In genomic region chr19:19059837-19060611, GRCh38 we compare ENCODE assay signal across 1 cellular context.
TF ChIP-seq lines count a peak whose summit lies in the region.

No MANE protein-coding gene starts in this region.

TF ChIP-seq in K562, 482 proteins besides CTCF, POLR2A, EP300 and RAD21 (continued from another document and continues in another):
- TF ChIP-seq, protein P1, sequence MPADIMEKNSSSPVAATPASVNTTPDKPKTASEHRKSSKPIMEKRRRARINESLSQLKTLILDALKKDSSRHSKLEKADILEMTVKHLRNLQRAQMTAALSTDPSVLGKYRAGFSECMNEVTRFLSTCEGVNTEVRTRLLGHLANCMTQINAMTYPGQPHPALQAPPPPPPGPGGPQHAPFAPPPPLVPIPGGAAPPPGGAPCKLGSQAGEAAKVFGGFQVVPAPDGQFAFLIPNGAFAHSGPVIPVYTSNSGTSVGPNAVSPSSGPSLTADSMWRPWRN (IDR thresholded peaks at IDR 0.05; ENCODE audit: low read depth): peak; percentile 75
- 0 out of 2 replicates have a peak, but pooled peaks have one; percentile 5 for TF ChIP-seq NFRKB (IDR thresholded peaks at IDR 0.05; ENCODE audit: low read depth)
- peak; percentile 84 for TF ChIP-seq EP400 (IDR thresholded peaks at IDR 0.05)
- TF ChIP-seq TCF3 (CRISPR knock-in tag; IDR thresholded peaks at IDR 0.05): peak; percentile 100
- TF ChIP-seq, protein P2, sequence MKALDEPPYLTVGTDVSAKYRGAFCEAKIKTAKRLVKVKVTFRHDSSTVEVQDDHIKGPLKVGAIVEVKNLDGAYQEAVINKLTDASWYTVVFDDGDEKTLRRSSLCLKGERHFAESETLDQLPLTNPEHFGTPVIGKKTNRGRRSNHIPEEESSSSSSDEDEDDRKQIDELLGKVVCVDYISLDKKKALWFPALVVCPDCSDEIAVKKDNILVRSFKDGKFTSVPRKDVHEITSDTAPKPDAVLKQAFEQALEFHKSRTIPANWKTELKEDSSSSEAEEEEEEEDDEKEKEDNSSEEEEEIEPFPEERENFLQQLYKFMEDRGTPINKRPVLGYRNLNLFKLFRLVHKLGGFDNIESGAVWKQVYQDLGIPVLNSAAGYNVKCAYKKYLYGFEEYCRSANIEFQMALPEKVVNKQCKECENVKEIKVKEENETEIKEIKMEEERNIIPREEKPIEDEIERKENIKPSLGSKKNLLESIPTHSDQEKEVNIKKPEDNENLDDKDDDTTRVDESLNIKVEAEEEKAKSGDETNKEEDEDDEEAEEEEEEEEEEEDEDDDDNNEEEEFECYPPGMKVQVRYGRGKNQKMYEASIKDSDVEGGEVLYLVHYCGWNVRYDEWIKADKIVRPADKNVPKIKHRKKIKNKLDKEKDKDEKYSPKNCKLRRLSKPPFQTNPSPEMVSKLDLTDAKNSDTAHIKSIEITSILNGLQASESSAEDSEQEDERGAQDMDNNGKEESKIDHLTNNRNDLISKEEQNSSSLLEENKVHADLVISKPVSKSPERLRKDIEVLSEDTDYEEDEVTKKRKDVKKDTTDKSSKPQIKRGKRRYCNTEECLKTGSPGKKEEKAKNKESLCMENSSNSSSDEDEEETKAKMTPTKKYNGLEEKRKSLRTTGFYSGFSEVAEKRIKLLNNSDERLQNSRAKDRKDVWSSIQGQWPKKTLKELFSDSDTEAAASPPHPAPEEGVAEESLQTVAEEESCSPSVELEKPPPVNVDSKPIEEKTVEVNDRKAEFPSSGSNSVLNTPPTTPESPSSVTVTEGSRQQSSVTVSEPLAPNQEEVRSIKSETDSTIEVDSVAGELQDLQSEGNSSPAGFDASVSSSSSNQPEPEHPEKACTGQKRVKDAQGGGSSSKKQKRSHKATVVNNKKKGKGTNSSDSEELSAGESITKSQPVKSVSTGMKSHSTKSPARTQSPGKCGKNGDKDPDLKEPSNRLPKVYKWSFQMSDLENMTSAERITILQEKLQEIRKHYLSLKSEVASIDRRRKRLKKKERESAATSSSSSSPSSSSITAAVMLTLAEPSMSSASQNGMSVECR (CRISPR knock-in tag; IDR thresholded peaks at IDR 0.05): peak; percentile 32
- TF ChIP-seq NFE2 (IDR thresholded peaks at IDR 0.05; ENCODE audit: low read depth): 0 out of 2 replicates have a peak, but pooled peaks have one; percentile 19
- peak in 1 of 2 experiments; percentile 32; a peak in 1 of 4 replicates for TF ChIP-seq TEAD1 (CRISPR knock-in tag; IDR thresholded peaks at IDR 0.05)
- TF ChIP-seq JUND (IDR thresholded peaks at IDR 0.05; ENCODE audit: borderline replicate concordance, low read depth, low read length): peak; percentile 73
- TF ChIP-seq JUND (tag; IDR thresholded peaks at IDR 0.05; ENCODE audit: borderline replicate concordance, low read depth, low read length): peak; percentile 62; the same call in 1 of the 3 replicates
- no peak for TF ChIP-seq SREBF1 (IDR thresholded peaks at IDR 0.05; ENCODE audit: borderline replicate concordance, low read depth, low read length)
- TF ChIP-seq, protein P3, sequence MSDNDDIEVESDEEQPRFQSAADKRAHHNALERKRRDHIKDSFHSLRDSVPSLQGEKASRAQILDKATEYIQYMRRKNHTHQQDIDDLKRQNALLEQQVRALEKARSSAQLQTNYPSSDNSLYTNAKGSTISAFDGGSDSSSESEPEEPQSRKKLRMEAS (CRISPR knock-in tag; IDR thresholded peaks at IDR 0.05): peak; percentile 92
- TF ChIP-seq, protein P4, sequence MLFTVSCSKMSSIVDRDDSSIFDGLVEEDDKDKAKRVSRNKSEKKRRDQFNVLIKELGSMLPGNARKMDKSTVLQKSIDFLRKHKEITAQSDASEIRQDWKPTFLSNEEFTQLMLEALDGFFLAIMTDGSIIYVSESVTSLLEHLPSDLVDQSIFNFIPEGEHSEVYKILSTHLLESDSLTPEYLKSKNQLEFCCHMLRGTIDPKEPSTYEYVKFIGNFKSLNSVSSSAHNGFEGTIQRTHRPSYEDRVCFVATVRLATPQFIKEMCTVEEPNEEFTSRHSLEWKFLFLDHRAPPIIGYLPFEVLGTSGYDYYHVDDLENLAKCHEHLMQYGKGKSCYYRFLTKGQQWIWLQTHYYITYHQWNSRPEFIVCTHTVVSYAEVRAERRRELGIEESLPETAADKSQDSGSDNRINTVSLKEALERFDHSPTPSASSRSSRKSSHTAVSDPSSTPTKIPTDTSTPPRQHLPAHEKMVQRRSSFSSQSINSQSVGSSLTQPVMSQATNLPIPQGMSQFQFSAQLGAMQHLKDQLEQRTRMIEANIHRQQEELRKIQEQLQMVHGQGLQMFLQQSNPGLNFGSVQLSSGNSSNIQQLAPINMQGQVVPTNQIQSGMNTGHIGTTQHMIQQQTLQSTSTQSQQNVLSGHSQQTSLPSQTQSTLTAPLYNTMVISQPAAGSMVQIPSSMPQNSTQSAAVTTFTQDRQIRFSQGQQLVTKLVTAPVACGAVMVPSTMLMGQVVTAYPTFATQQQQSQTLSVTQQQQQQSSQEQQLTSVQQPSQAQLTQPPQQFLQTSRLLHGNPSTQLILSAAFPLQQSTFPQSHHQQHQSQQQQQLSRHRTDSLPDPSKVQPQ (CRISPR knock-in tag; IDR thresholded peaks at IDR 0.05; ENCODE audit: borderline replicate concordance): no peak
- no peak for TF ChIP-seq ATF1 (CRISPR knock-in tag; IDR thresholded peaks at IDR 0.05)
- no peak; the same call in 1 of the 2 replicates for TF ChIP-seq ATF1 (tag; IDR thresholded peaks at IDR 0.05)
- TF ChIP-seq ARNT (IDR thresholded peaks at IDR 0.05): peak; percentile 61 to 80
- TF ChIP-seq ZNF76 (CRISPR knock-in tag; IDR thresholded peaks at IDR 0.05; ENCODE audit: borderline replicate concordance): no peak
- peak; percentile 57 for TF ChIP-seq ESRRA (IDR thresholded peaks at IDR 0.05; ENCODE audit: borderline replicate concordance, low read depth)
- no peak for TF ChIP-seq RBM39 (optimal IDR thresholded peaks at IDR 0.05; ENCODE audit: low read depth, low read length)
- no peak; the same call in 1 of the 2 replicates for TF ChIP-seq MIER1 (IDR thresholded peaks at IDR 0.05; ENCODE audit: low read depth)
- peak in 1 of 3 experiments; percentile 76; a peak in 2 of 6 replicates for TF ChIP-seq ZBTB11 (CRISPR knock-in tag; IDR thresholded peaks at IDR 0.05)
- TF ChIP-seq FOXM1 (IDR thresholded peaks at IDR 0.05; ENCODE audit: low read depth): peak; percentile 92
- TF ChIP-seq FOXM1 (CRISPR knock-in tag; IDR thresholded peaks at IDR 0.05; ENCODE audit: low read depth): peak; percentile 30; the same call in 1 of the 2 replicates
- TF ChIP-seq SIN3A (IDR thresholded peaks at IDR 0.05; ENCODE audit: borderline replicate concordance in 2 of 2, control insufficient read depth in 1 of 2, low read depth in 2 of 2, low read length in 2 of 2): no peak
- peak; percentile 97 for TF ChIP-seq POLR2AphosphoS5 (IDR thresholded peaks at IDR 0.05; ENCODE audit: control insufficient read depth, insufficient read depth, low read depth, low read length)
- TF ChIP-seq LEF1 (IDR thresholded peaks at IDR 0.05): peak; percentile 98
- TF ChIP-seq RBBP5 (IDR thresholded peaks at IDR 0.05; ENCODE audit: borderline replicate concordance, insufficient read depth, low read length, poor library complexity, severe bottlenecking): peak; percentile 38
- TF ChIP-seq PTTG1 (tag; IDR thresholded peaks at IDR 0.05; ENCODE audit: low read depth): no peak
- TF ChIP-seq L3MBTL2 (IDR thresholded peaks at IDR 0.05): peak; percentile 62
- TF ChIP-seq MBD2 (IDR thresholded peaks at IDR 0.05; ENCODE audit: borderline replicate concordance, low read depth): peak; percentile 72
- TF ChIP-seq STAT5A (IDR thresholded peaks at IDR 0.05; ENCODE audit: borderline replicate concordance, low read length): peak; percentile 93
- TF ChIP-seq, protein P5, sequence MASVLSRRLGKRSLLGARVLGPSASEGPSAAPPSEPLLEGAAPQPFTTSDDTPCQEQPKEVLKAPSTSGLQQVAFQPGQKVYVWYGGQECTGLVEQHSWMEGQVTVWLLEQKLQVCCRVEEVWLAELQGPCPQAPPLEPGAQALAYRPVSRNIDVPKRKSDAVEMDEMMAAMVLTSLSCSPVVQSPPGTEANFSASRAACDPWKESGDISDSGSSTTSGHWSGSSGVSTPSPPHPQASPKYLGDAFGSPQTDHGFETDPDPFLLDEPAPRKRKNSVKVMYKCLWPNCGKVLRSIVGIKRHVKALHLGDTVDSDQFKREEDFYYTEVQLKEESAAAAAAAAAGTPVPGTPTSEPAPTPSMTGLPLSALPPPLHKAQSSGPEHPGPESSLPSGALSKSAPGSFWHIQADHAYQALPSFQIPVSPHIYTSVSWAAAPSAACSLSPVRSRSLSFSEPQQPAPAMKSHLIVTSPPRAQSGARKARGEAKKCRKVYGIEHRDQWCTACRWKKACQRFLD (CRISPR knock-in tag; IDR thresholded peaks at IDR 0.05): peak; percentile 64
- peak; percentile 87 for TF ChIP-seq ETS1 (conservative IDR thresholded peaks at IDR 0.05; ENCODE audit: control insufficient read depth, low read depth, low read length)
- TF ChIP-seq TAF9B (IDR thresholded peaks at IDR 0.05; ENCODE audit: partially characterized antibody): no peak
- no peak for TF ChIP-seq COPS2 (conservative IDR thresholded peaks at IDR 0.05)
- TF ChIP-seq NFIC (IDR thresholded peaks at IDR 0.05): peak; percentile 99
- peak; percentile 95; the same call in 1 of the 2 replicates for TF ChIP-seq CC2D1A (IDR thresholded peaks at IDR 0.05)
- peak; percentile 72; the same call in 1 of the 2 replicates for TF ChIP-seq ZBTB33 (CRISPR knock-in tag; IDR thresholded peaks at IDR 0.05)
- 0 out of 2 replicates have a peak, but pooled peaks have one; percentile 19 for TF ChIP-seq ZNF24 (IDR thresholded peaks at IDR 0.05)
- TF ChIP-seq HDAC3 (IDR thresholded peaks at IDR 0.05; ENCODE audit: borderline replicate concordance, partially characterized antibody): no peak
- peak; percentile 93 for TF ChIP-seq ETV5 (CRISPR knock-in tag; IDR thresholded peaks at IDR 0.05; ENCODE audit: low read depth)
- peak; percentile 74 for TF ChIP-seq MEIS2 (IDR thresholded peaks at IDR 0.05; ENCODE audit: partially characterized antibody)
- TF ChIP-seq KAT7 (CRISPR knock-in tag; IDR thresholded peaks at IDR 0.05; ENCODE audit: borderline replicate concordance): peak; percentile 66; the same call in 1 of the 2 replicates
- TF ChIP-seq, protein P6, sequence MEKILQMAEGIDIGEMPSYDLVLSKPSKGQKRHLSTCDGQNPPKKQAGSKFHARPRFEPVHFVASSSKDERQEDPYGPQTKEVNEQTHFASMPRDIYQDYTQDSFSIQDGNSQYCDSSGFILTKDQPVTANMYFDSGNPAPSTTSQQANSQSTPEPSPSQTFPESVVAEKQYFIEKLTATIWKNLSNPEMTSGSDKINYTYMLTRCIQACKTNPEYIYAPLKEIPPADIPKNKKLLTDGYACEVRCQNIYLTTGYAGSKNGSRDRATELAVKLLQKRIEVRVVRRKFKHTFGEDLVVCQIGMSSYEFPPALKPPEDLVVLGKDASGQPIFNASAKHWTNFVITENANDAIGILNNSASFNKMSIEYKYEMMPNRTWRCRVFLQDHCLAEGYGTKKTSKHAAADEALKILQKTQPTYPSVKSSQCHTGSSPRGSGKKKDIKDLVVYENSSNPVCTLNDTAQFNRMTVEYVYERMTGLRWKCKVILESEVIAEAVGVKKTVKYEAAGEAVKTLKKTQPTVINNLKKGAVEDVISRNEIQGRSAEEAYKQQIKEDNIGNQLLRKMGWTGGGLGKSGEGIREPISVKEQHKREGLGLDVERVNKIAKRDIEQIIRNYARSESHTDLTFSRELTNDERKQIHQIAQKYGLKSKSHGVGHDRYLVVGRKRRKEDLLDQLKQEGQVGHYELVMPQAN (IDR thresholded peaks at IDR 0.05; ENCODE audit: borderline replicate concordance): peak; percentile 58; the same call in 1 of the 2 replicates
- TF ChIP-seq ZNF57 (CRISPR knock-in tag; IDR thresholded peaks at IDR 0.05): no peak
- 0 out of 2 replicates have a peak, but pooled peaks have one; percentile 41 for TF ChIP-seq ADNP (tag; IDR thresholded peaks at IDR 0.05)
- TF ChIP-seq SP2 (IDR thresholded peaks at IDR 0.05; ENCODE audit: extremely low read depth, low read depth, low read length, poor library complexity, severe bottlenecking): no peak
- TF ChIP-seq NR4A1 (CRISPR knock-in tag; IDR thresholded peaks at IDR 0.05): 0 out of 2 replicates have a peak, but pooled peaks have one; percentile 2
- TF ChIP-seq NR4A1 (tag; IDR thresholded peaks at IDR 0.05): peak; percentile 20; the same call in 1 of the 2 replicates
